ENCODE assay signal across 14 cellular contexts in the genomic region with DNA sequence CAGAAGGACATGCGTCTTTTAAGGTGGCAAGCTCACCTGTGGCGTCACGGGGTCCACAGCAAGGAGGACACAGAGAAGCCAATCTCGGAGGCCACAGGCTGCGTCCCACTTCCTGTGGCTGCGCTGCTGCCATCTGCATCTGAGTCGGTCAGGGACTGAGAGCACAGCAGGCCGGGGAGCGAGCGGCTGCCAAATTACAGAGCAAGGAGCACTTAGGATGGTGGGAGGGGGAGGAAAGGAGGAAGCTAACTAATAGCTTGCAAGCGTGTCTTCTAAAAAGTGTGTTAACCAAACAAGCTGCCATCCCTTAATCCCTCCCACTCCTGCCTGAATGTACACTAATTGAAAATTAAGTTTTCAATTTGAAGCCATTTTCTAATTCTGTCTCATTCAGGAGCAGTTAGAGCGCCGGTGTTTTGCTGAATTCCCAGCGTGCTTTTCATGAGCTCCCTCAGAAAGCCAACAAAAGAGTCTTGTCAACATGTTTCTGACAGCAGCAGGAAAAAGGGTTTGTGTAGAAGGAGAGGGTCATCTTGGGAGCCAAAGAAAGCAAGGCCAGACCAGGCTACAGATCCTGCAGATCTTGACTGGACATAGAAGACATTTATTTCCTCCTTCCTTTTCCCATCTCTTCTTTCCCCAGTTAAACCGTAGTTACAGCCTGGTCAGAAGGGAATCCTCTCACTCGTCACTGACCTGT. TPM values are rescaled to one million over a fixed set of nuclear protein-coding genes. Genes with fewer than 3 reads are reported as not detected.
DNase-seq lines count a peak whose midpoint lies in the region; ATAC-seq and TF ChIP-seq lines count a peak whose summit lies in the region.
"Had no signal": no experiment of that assay in that cellular context is flagged by ENCODE, and none has a peak within 500 bp of the region (broad histone marks: within the 10 kb centered on the region; RNA-seq: fewer than 3 reads in every experiment).

No MANE protein-coding gene starts in this region.

- H3K4me2 ChIP-seq in Loucy (ENCODE audit: low read depth, low read length, poor library complexity, severe bottlenecking) (no peak overlapping the region), OCI-LY7 (ENCODE audit: low read length) (no peak overlapping the region)

- TF ChIP-seq CTCF in Loucy (conservative IDR thresholded peaks at IDR 0.05; ENCODE audit: low read length) (no peak), OCI-LY7 (conservative IDR thresholded peaks at IDR 0.05; ENCODE audit: low read length) (no peak)

- H3K36me3 ChIP-seq in Loucy (ENCODE audit: insufficient read depth, low read length) (no peaks in the 10 kb centered on the region), OCI-LY7 (ENCODE audit: insufficient read depth, low read length) (no peaks in the 10 kb centered on the region)
- H3K36me3 ChIP-seq: tibial nerve had no signal

- H2AFZ ChIP-seq in Loucy (ENCODE audit: low read length) (0 out of 2 replicates have a peak overlapping the region, but pooled peaks have one; percentile 33), OCI-LY7 (ENCODE audit: low read length) (no peak overlapping the region)

- H3K9ac ChIP-seq in Loucy (ENCODE audit: low read depth, low read length, poor library complexity, severe bottlenecking): no peak overlapping the region

- H4K20me1 ChIP-seq in Loucy (ENCODE audit: insufficient read depth, low read length, poor library complexity, severe bottlenecking) (no peaks in the 10 kb centered on the region), OCI-LY7 (ENCODE audit: insufficient read depth, low read length) (no peaks in the 10 kb centered on the region)

- H3K27me3 ChIP-seq in Loucy (ENCODE audit: insufficient read depth, low read length, poor library complexity, severe bottlenecking): no peaks in the 10 kb centered on the region
- H3K27me3 ChIP-seq: tibial nerve had no signal

- DNase-seq in Ammon's horn (ENCODE audit: low spot score): peak; percentile 61
- DNase-seq in medulla oblongata (ENCODE audit: extremely low spot score): peak; percentile 25
- DNase-seq in OCI-LY7 (ENCODE audit: low spot score): no peak
- DNase-seq in SW480 (ENCODE audit: low spot score): no peak
- DNase-seq in dermis blood vessel endothelial cell: no peak
- DNase-seq: activated CD4-positive, alpha-beta T cell treated with anti-CD3 and anti-CD28 coated beads for 36 hours; activated T-cell treated with anti-CD3 and anti-CD28 coated beads, Interleukin-2, amount 50 U/mL, for 24 hours; cortex of kidney; NCI-H2107; T-helper 2 cell had no signal

- CTCF ChIA-PET in OCI-LY7 (lab: Charles Lee; ENCODE audit: unreplicated experiment): no interaction called here

- intact Hi-C loops in OCI-LY7 (cut with micrococcal nuclease; ENCODE audit: unreplicated experiment): loop anchor here (10.0 kb wide), 1 partner anchor 75 kb away; no protein-coding TSS in a partner anchor

- no peaks in the 10 kb centered on the region for H3K79me2 ChIP-seq in Loucy (ENCODE audit: insufficient read depth, low read length)
- H3K79me2 ChIP-seq in OCI-LY7 (ENCODE audit: insufficient read depth, low read depth, low read length): no peaks in the 10 kb centered on the region

- no peaks in the 10 kb centered on the region for H3K4me1 ChIP-seq in Loucy (ENCODE audit: insufficient read depth, low read length, poor library complexity, severe bottlenecking)
- H3K4me1 ChIP-seq in OCI-LY7 (ENCODE audit: insufficient read depth, low read length, poor library complexity, severe bottlenecking): no peaks in the 10 kb centered on the region

- no peak for ATAC-seq in HG03175 (IDR thresholded peaks at IDR 0.05; ENCODE audit: unreplicated experiment)
- ATAC-seq: activated CD4-positive, alpha-beta T cell treated with anti-CD3 and anti-CD28 coated beads for 36 hours had no signal

- H3F3A ChIP-seq in Loucy (ENCODE audit: low read depth): no peaks in the 10 kb centered on the region

- H3K9me2 ChIP-seq in Loucy (replicated peaks; ENCODE audit: low read depth, low read length): no peaks in the 10 kb centered on the region; the same call in 1 of the 2 replicates
- no peaks in the 10 kb centered on the region for H3K9me2 ChIP-seq in OCI-LY7 (ENCODE audit: insufficient read depth, low read length)

- H3K4me3 ChIP-seq in Loucy (ENCODE audit: low read length, poor library complexity, severe bottlenecking) (no peak overlapping the region), OCI-LY7 (ENCODE audit: low read depth, low read length, poor library complexity, severe bottlenecking) (no peak overlapping the region)
- H3K4me3 ChIP-seq: tibial nerve had no signal

- POLR2A ChIA-PET in OCI-LY7 (lab: Charles Lee): no interaction called here

- no peaks in the 10 kb centered on the region for H3K9me3 ChIP-seq in Loucy (ENCODE audit: insufficient read depth, low read depth, low read length)
- H3K9me3 ChIP-seq in OCI-LY7 (ENCODE audit: low read length): no peaks in the 10 kb centered on the region

- no TSS peak for BruUV-seq in OCI-LY7 (replicated peaks; lab: Mats Ljungman, UMichigan)

- H3K27ac ChIP-seq in cingulate gyrus (ENCODE audit: low read depth, low read length): peak overlapping the region; percentile 49
- no peak overlapping the region for H3K27ac ChIP-seq in OCI-LY7 (ENCODE audit: low read depth, low read length, poor library complexity, severe bottlenecking)

RNA-seq across cellular contexts. Expression of a gene that starts 42.4 kb away (rescaled TPM):
- 71.1 and 98.0 TPM in 2 replicates for total RNA-seq in OCI-LY7 (2014; rRNA removed; shearing (Covaris generic))
- 119 and 141 TPM in 2 replicates for total RNA-seq in OCI-LY7 (2022)
- 86.8 and 118 TPM in 2 replicates for total RNA-seq in dermis blood vessel endothelial cell

Comparison
In these comparisons a context has a peak if more than half of its experiments do, and no peak if none do; other contexts are left out.
1. DNase-seq: peak in Ammon's horn (single experiment) and medulla oblongata (single experiment); none in OCI-LY7 (single experiment), SW480 (single experiment) and dermis blood vessel endothelial cell (single experiment).